ENCODE assay signal across 8 cellular contexts in genomic region chr12:57864382-57864781, GRCh38. TPM values are rescaled to one million over a fixed set of nuclear protein-coding genes. Genes with fewer than 3 reads are reported as not detected.
A peak's percentile ranks its signal among the peaks of the same experiment; 100 is the strongest.
DNase-seq lines count a peak whose midpoint lies in the region; ATAC-seq and TF ChIP-seq lines count a peak whose summit lies in the region.

No MANE protein-coding gene starts in this region.

- H3K4me1 Mint-ChIP-seq in activated CD8-positive, alpha-beta memory T cell treated with anti-CD3 and anti-CD28 coated beads, Interleukin-2, amount 10 ng/mL, durations not matched to agents 7 days and 5 days = peaks cover 8% of the 10 kb centered on the region
- H3K4me1 Mint-ChIP-seq in Calu3 (ENCODE audit: low read depth, unreplicated experiment) = peaks cover 15% of the 10 kb centered on the region

- no peak overlapping the region for H3K27ac Mint-ChIP-seq in activated CD8-positive, alpha-beta memory T cell treated with anti-CD3 and anti-CD28 coated beads, Interleukin-2, amount 10 ng/mL, durations not matched to agents 7 days and 5 days
- no peak overlapping the region for H3K27ac Mint-ChIP-seq in Calu3 (ENCODE audit: unreplicated experiment)

- TF ChIP-seq CTCF in RWPE2 (IDR thresholded peaks at IDR 0.05; ENCODE audit: poor library complexity, severe bottlenecking) (no peak), fibroblast of the aortic adventitia (IDR thresholded peaks at IDR 0.05; ENCODE audit: insufficient read depth, low read length) (no peak), gastrocnemius medialis (IDR thresholded peaks at IDR 0.05 in 4 of 5, conservative IDR thresholded peaks at IDR 0.05 in 1 of 5) (no peak), Calu3 (IDR thresholded peaks at IDR 0.05; ENCODE audit: unreplicated experiment) (no peak)

- no peak overlapping the region for H3K4me3 Mint-ChIP-seq in activated CD8-positive, alpha-beta memory T cell treated with anti-CD3 and anti-CD28 coated beads, Interleukin-2, amount 10 ng/mL, durations not matched to agents 7 days and 5 days
- H3K4me3 Mint-ChIP-seq in Calu3 (ENCODE audit: low read depth, unreplicated experiment) = no peak overlapping the region

- no peaks in the 10 kb centered on the region for H3K36me3 ChIP-seq in RWPE2 (ENCODE audit: low read depth)
- H3K36me3 ChIP-seq in gastrocnemius medialis = no peaks in the 10 kb centered on the region

- H3K27me3 Mint-ChIP-seq in activated CD8-positive, alpha-beta memory T cell treated with anti-CD3 and anti-CD28 coated beads, Interleukin-2, amount 10 ng/mL, durations not matched to agents 7 days and 5 days = peaks cover 27% of the 10 kb centered on the region
- H3K27me3 Mint-ChIP-seq in Calu3 (ENCODE audit: unreplicated experiment) = peaks cover 22% of the 10 kb centered on the region

- H3K36me3 Mint-ChIP-seq in activated CD8-positive, alpha-beta memory T cell treated with anti-CD3 and anti-CD28 coated beads, Interleukin-2, amount 10 ng/mL, durations not matched to agents 7 days and 5 days = no peaks in the 10 kb centered on the region
- peaks cover 5% of the 10 kb centered on the region for H3K36me3 Mint-ChIP-seq in Calu3 (ENCODE audit: insufficient read depth, unreplicated experiment)

- no peak for TF ChIP-seq POLR2A in gastrocnemius medialis (IDR thresholded peaks at IDR 0.05)

- ATAC-seq in RWPE2 (ENCODE audit: low read depth) = no peak
- no peak for ATAC-seq in gastrocnemius medialis
- no peak for ATAC-seq in activated CD8-positive, alpha-beta memory T cell treated with anti-CD3 and anti-CD28 coated beads, Interleukin-2, amount 10 ng/mL, durations not matched to agents 7 days and 5 days

- in situ Hi-C loops in gastrocnemius medialis (cut with MboI; ENCODE audit: low sequenced_read_pairs in 4 of 4) = no loop called here

- no peaks in the 10 kb centered on the region for H3K9me3 ChIP-seq in RWPE2 (ENCODE audit: severe bottlenecking)
- H3K9me3 ChIP-seq in gastrocnemius medialis = no peaks in the 10 kb centered on the region

- CTCF ChIA-PET in activated CD8-positive, alpha-beta memory T cell treated with anti-CD3 and anti-CD28 coated beads, Interleukin-2, amount 10 ng/mL, durations not matched to agents 7 days and 5 days (lab: Charles Lee) = interaction anchor here (1.3 to 1.9 kb wide), 9 partner anchors 12 to 82 kb away, joined by 3 to 13 read pairs (median 5); partner anchors contain the start of genes CTDSP2 and TSFM
- CTCF ChIA-PET in Calu3 (lab: Charles Lee) = interaction anchor here (0.7 to 2.0 kb wide), 4 partner anchors 17 to 447 kb away, joined by 4 to 8 read pairs (median 6); partner anchors contain the start of gene CTDSP2

- DNase-seq in GM03348 (ENCODE audit: low spot score) = peak; percentile 72
- no peak for DNase-seq in RWPE2 (ENCODE audit: low spot score)
- DNase-seq in fibroblast of the aortic adventitia (ENCODE audit: low read depth) = no peak
- DNase-seq in gastrocnemius medialis = no peak
- no peak for DNase-seq in activated CD8-positive, alpha-beta memory T cell treated with anti-CD3 and anti-CD28 coated beads, Interleukin-2, amount 10 ng/mL, durations not matched to agents 7 days and 5 days
- no peak for DNase-seq in medulla oblongata (ENCODE audit: extremely low spot score)
- no peak for DNase-seq in DMS79 treated with DMSO at 0.1 percent for 48 hours (lab: John Stamatoyannopoulos, UW)
- DNase-seq in Calu3 = no peak

- BruUV-seq in Calu3 (replicated peaks; lab: Mats Ljungman, UMichigan) = no TSS peak

- H3K27ac ChIP-seq in RWPE2 (ENCODE audit: poor library complexity, severe bottlenecking) = peak overlapping the region; percentile 70
- peak overlapping the region; percentile 92 to 98 (median 96) for H3K27ac ChIP-seq in gastrocnemius medialis

- H3K4me1 ChIP-seq in RWPE2 (ENCODE audit: insufficient read depth, poor library complexity, severe bottlenecking) (peaks cover 17% of the 10 kb centered on the region), gastrocnemius medialis (peaks cover 25 to 29% of the 10 kb centered on the region in 2 donors)

- H3K4me3 ChIP-seq in RWPE2 (ENCODE audit: severe bottlenecking) (no peak overlapping the region), fibroblast of the aortic adventitia (ENCODE audit: low read depth, low read length) (peak overlapping the region; percentile 53), gastrocnemius medialis (peak overlapping the region; percentile 68 to 80 (median 76))

- no peaks in the 10 kb centered on the region for H3K9me3 Mint-ChIP-seq in activated CD8-positive, alpha-beta memory T cell treated with anti-CD3 and anti-CD28 coated beads, Interleukin-2, amount 10 ng/mL, durations not matched to agents 7 days and 5 days (ENCODE audit: low read depth)
- H3K9me3 Mint-ChIP-seq in Calu3 (ENCODE audit: low read depth, unreplicated experiment) = no peaks in the 10 kb centered on the region

- H3K27me3 ChIP-seq in RWPE2 (ENCODE audit: insufficient read depth, poor library complexity, severe bottlenecking) = no peaks in the 10 kb centered on the region
- H3K27me3 ChIP-seq in gastrocnemius medialis = no peaks in the 10 kb centered on the region

- intact Hi-C loops in gastrocnemius medialis (cut with DNase I; ENCODE audit: low total_unique reads) = no loop called here
- intact Hi-C loops in Calu3 (cut with micrococcal nuclease; ENCODE audit: unreplicated experiment) = no loop called here

RNA-seq across cellular contexts. Expression of gene CTDSP2, which starts 17.9 kb away (rescaled TPM):
- total RNA-seq in fibroblast of the aortic adventitia (ENCODE audit: low replicate concordance) (90.7 and 128 TPM in 2 replicates), gastrocnemius medialis (100 to 1,000 TPM in 1 of 4 donors, 10 to 100 TPM in 3; 66.0 to 116 (median 83.4) TPM), Calu3 (2022) (117 and 119 TPM in 2 replicates)
- 100 to 1,000 TPM in 1 of 2 experiments, 10 to 100 TPM in 1; 76.2 to 103 TPM for total RNA-seq in activated CD8-positive, alpha-beta memory T cell treated with anti-CD3 and anti-CD28 coated beads, Interleukin-2, amount 10 ng/mL, durations not matched to agents 7 days and 5 days

RNA-seq across cellular contexts. Expression of gene AVIL, which starts 45.8 kb away (rescaled TPM):
- total RNA-seq in fibroblast of the aortic adventitia (ENCODE audit: low replicate concordance) = 2.5 and 3.5 TPM in 2 replicates
- 10 to 100 TPM in 1 of 4 donors, 1 to 10 TPM in 2, under 1 TPM in 1; 0.78 to 22.7 (median 4.3) TPM for total RNA-seq in gastrocnemius medialis
- 1 to 10 TPM in 1 of 2 experiments, under 1 TPM in 1; 0.79 to 2.0 TPM for total RNA-seq in activated CD8-positive, alpha-beta memory T cell treated with anti-CD3 and anti-CD28 coated beads, Interleukin-2, amount 10 ng/mL, durations not matched to agents 7 days and 5 days
- 6.4 and 7.9 TPM in 2 replicates for total RNA-seq in Calu3 (2022)
